In genomic region chr12:21941522-21942376, GRCh38 we compare ENCODE assay signal across 8 cellular contexts. TPM values are rescaled to one million over a fixed set of nuclear protein-coding genes. Genes with fewer than 3 reads are reported as not detected.
DNase-seq lines count a peak whose midpoint lies in the region; ATAC-seq and TF ChIP-seq lines count a peak whose summit lies in the region.

No MANE protein-coding gene starts in this region.

- H3K9ac ChIP-seq in fibroblast of lung (ENCODE audit: insufficient read depth, low read length) (peak overlapping the region; percentile 65), muscle layer of colon (ENCODE audit: low read length) (peak overlapping the region; percentile 92)

- DNase-seq in AG20443 (ENCODE audit: low spot score), result peak; percentile 76
- DNase-seq in NCI-H460 (ENCODE audit: extremely low read depth, low read depth), result peak; percentile 15
- peak; percentile 35 to 51 for DNase-seq in fibroblast of lung (ENCODE audit: low read depth in 2 of 2)
- no peak for DNase-seq in NCI-H2196 (lab: John Stamatoyannopoulos, UW; ENCODE audit: unreplicated experiment)

- ATAC-seq in HG03342 (IDR thresholded peaks at IDR 0.05; ENCODE audit: unreplicated experiment), result no peak
- no peak for ATAC-seq in GM19452 (IDR thresholded peaks at IDR 0.05; ENCODE audit: unreplicated experiment)
- no peak for ATAC-seq in HG03565 (IDR thresholded peaks at IDR 0.05; ENCODE audit: unreplicated experiment)

- H3K36me3 ChIP-seq in fibroblast of lung (ENCODE audit: control insufficient read depth, insufficient read depth, low read length) (no peaks in the 10 kb centered on the region), muscle layer of colon (ENCODE audit: insufficient read depth, low read length) (no peaks in the 10 kb centered on the region)

- peak overlapping the region; percentile 82 for H3K27ac ChIP-seq in fibroblast of lung (ENCODE audit: insufficient read depth, low read length)
- peak overlapping the region; percentile 70 for H3K27ac ChIP-seq in muscle layer of colon (ENCODE audit: low read depth, low read length)

- H3K27me3 ChIP-seq in fibroblast of lung (ENCODE audit: control insufficient read depth, insufficient read depth, low read length) (no peaks in the 10 kb centered on the region), muscle layer of colon (ENCODE audit: control insufficient read depth in 1 of 2, insufficient read depth in 2 of 2, low read length in 2 of 2) (no peaks in the 10 kb centered on the region)

- H3K4me2 ChIP-seq in fibroblast of lung (ENCODE audit: extremely low read depth, insufficient read depth, low read length), result peak overlapping the region; percentile 98

- no peaks in the 10 kb centered on the region for H4K20me1 ChIP-seq in fibroblast of lung (ENCODE audit: control insufficient read depth, extremely low read depth, insufficient read depth, low read length)

- H2AFZ ChIP-seq in fibroblast of lung (ENCODE audit: low read length), result peak overlapping the region; percentile 93

- peak overlapping the region; percentile 72 to 81 (median 78) for H3K4me3 ChIP-seq in fibroblast of lung (replicated peaks in 1 of 4; ENCODE audit: control extremely low read depth in 1 of 4, insufficient read depth in 1 of 4, low read depth in 3 of 4, low read length in 4 of 4)
- peak overlapping the region; percentile 59 to 88 for H3K4me3 ChIP-seq in muscle layer of colon (ENCODE audit: low read depth in 1 of 2, low read length in 2 of 2)

- H3K4me1 ChIP-seq in fibroblast of lung (ENCODE audit: control insufficient read depth, extremely low read depth, insufficient read depth, low read length) (peaks cover 7% of the 10 kb centered on the region), muscle layer of colon (ENCODE audit: insufficient read depth, low read length) (peaks cover 10% of the 10 kb centered on the region)

- TF ChIP-seq CTCF in fibroblast of lung (conservative IDR thresholded peaks at IDR 0.05 in 1 of 2, IDR thresholded peaks at IDR 0.05 in 1 of 2; ENCODE audit: low read depth in 1 of 2, low read length in 2 of 2), result peak; percentile 52 to 58

- no peaks in the 10 kb centered on the region for H3K79me2 ChIP-seq in fibroblast of lung (ENCODE audit: control insufficient read depth, insufficient read depth, low read length)

- H3K9me3 ChIP-seq in fibroblast of lung (ENCODE audit: control insufficient read depth, insufficient read depth, low read depth, low read length) (no peaks in the 10 kb centered on the region), muscle layer of colon (ENCODE audit: low read length) (no peaks in the 10 kb centered on the region)

RNA-seq across cellular contexts. Expression of gene ABCC9, which starts 0.5 kb away (rescaled TPM):
- 42.3 and 49.2 TPM in 2 replicates for total RNA-seq in NCI-H460 (2014; rRNA removed; shearing (Covaris generic))
- polyA plus RNA-seq in NCI-H460 (2014; cell fraction: nucleus; rRNA removed), result 14.6 and 15.9 TPM in 2 replicates
- total RNA-seq in fibroblast of lung, result 8.7 and 9.9 TPM in 2 replicates
- 5.9 and 31.1 TPM in 2 replicates for polyA plus RNA-seq in fibroblast of lung
- 3.1 and 14.6 TPM in 2 replicates for polyA plus RNA-seq in fibroblast of lung (2012)
- 4.1 and 14.0 TPM in 2 replicates for polyA minus RNA-seq in fibroblast of lung (ENCODE audit: low replicate concordance)
